15 cellular contexts compared by ENCODE assay signal in the genomic region with DNA sequence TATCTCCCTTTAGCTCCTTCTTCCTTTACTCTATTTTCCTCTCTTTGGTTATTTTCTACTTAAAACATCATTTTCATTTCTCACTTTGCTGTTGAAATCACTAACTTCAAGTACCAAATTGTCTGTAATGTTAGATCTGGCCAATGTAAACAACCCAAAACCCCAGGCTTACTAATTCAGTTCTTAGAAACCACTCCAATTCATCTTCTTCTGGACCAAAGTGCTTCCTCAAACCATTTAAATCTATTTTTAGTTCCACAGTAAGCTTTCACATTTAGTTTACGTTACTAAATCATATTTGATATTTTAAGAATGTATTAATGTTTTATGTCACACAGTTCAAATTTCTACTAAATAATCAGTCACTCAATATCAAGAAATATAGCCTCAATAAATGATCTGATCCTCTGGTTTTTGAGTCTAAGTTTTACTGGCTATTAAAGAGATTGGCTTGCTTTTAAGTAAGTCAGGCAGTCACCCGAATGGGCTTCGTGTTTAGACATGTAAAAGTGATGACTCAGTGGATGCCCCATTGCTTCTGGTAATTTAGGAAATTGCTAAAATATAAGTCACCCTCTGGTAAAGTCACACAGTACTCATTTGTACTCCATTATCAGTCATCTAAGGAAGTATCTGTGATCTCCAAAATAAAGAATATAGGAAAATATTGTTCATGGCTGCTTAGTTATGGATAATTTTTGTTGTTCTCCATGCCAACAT.
DNase-seq lines count a peak whose midpoint lies in the region; ATAC-seq and TF ChIP-seq lines count a peak whose summit lies in the region.
"Had no signal": no experiment of that assay in that cellular context is flagged by ENCODE, and none has a peak within 500 bp of the region (broad histone marks: within the 10 kb centered on the region; RNA-seq: fewer than 3 reads in every experiment).

No MANE protein-coding gene starts in this region.

- no peak overlapping the region for H3K4me3 Mint-ChIP-seq in mesothelial cell of epicardium
- H3K4me3 Mint-ChIP-seq: activated naive CD8-positive, alpha-beta T cell; CD4-positive, alpha-beta T cell; nephron progenitor cell; WTC11 had no signal

- DNase-seq in DMS79 (lab: John Stamatoyannopoulos, UW) (peak; percentile 83), RPMI7951 (ENCODE audit: low read depth) (peak; percentile 60), epithelial cell of esophagus (ENCODE audit: low read depth) (peak; percentile 96), mesothelial cell of epicardium (ENCODE audit: low spot score in 2 of 2, unreplicated experiment in 2 of 2) (no peak), NCI-H774 (lab: John Stamatoyannopoulos, UW) (no peak), NCI-H2029 (lab: John Stamatoyannopoulos, UW) (no peak), midbrain (lab: John Stamatoyannopoulos, UW) (no peak)
- DNase-seq: CD4-positive, alpha-beta T cell; left ventricle myocardium inferior; NCI-H1436; nephron progenitor cell had no signal

- peaks cover 8% of the 10 kb centered on the region for H3K9me3 Mint-ChIP-seq in mesothelial cell of epicardium
- H3K9me3 Mint-ChIP-seq: nephron progenitor cell had no signal

- no peak for ATAC-seq in HG03097 (IDR thresholded peaks at IDR 0.05; ENCODE audit: low FRiP score, unreplicated experiment)
- ATAC-seq: sciatic nerve, WTC11 had no signal

- peaks cover 2% of the 10 kb centered on the region for H3K36me3 Mint-ChIP-seq in mesothelial cell of epicardium
- H3K36me3 Mint-ChIP-seq: activated naive CD8-positive, alpha-beta T cell had no signal

- TF ChIP-seq CTCF in epithelial cell of esophagus (IDR thresholded peaks at IDR 0.05; ENCODE audit: insufficient read depth, low read depth, low read length, missing control alignments) (no peak), mesothelial cell of epicardium (IDR thresholded peaks at IDR 0.05; ENCODE audit: unreplicated experiment) (no peak)

- no peaks in the 10 kb centered on the region for H3K27me3 Mint-ChIP-seq in mesothelial cell of epicardium (ENCODE audit: low read depth)
- H3K27me3 Mint-ChIP-seq: activated naive CD8-positive, alpha-beta T cell; CD4-positive, alpha-beta T cell had no signal

- H3K27ac Mint-ChIP-seq in mesothelial cell of epicardium, result peak overlapping the region; percentile 5
- H3K27ac Mint-ChIP-seq: activated naive CD8-positive, alpha-beta T cell; CD4-positive, alpha-beta T cell; nephron progenitor cell; WTC11 had no signal

- H3K4me1 Mint-ChIP-seq in mesothelial cell of epicardium, result peaks cover 4% of the 10 kb centered on the region
- H3K4me1 Mint-ChIP-seq: nephron progenitor cell, WTC11 had no signal

- no peak overlapping the region for H3K4me3 ChIP-seq in epithelial cell of esophagus (ENCODE audit: low read length)
- H3K4me3 ChIP-seq: left ventricle myocardium inferior had no signal

Comparison
In these comparisons a context has a peak if more than half of its experiments do, and no peak if none do; other contexts are left out.
1. DNase-seq: peak in DMS79 (single experiment), RPMI7951 (single experiment) and epithelial cell of esophagus (single experiment); none in mesothelial cell of epicardium (0 of 2), NCI-H774 (single experiment), NCI-H2029 (single experiment) and midbrain (single experiment).